Comparison of ENCODE assay signal across 1 cellular context in genomic region chr12:56724989-56725722, GRCh38.
TF ChIP-seq lines count a peak whose summit lies in the region.

NACA (minus strand) TSS chr12:56725299; CDS start chr12:56724521, 778 bp downstream.

TF ChIP-seq in K562, 482 proteins besides CTCF, POLR2A, EP300 and RAD21 (continued from another document):
- TF ChIP-seq CHD7 (IDR thresholded peaks at IDR 0.05; ENCODE audit: low read depth, low read length) = no peak
- TF ChIP-seq EP400 (IDR thresholded peaks at IDR 0.05) = peak; percentile 100
- TF ChIP-seq CUX1 (CRISPR knock-in tag; IDR thresholded peaks at IDR 0.05) = no peak
- TF ChIP-seq, protein P1, sequence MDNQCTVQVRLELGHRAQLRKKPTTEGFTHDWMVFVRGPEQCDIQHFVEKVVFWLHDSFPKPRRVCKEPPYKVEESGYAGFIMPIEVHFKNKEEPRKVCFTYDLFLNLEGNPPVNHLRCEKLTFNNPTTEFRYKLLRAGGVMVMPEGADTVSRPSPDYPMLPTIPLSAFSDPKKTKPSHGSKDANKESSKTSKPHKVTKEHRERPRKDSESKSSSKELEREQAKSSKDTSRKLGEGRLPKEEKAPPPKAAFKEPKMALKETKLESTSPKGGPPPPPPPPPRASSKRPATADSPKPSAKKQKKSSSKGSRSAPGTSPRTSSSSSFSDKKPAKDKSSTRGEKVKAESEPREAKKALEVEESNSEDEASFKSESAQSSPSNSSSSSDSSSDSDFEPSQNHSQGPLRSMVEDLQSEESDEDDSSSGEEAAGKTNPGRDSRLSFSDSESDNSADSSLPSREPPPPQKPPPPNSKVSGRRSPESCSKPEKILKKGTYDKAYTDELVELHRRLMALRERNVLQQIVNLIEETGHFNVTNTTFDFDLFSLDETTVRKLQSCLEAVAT (IDR thresholded peaks at IDR 0.05) = peak; percentile 85 to 90
- TF ChIP-seq CHD1 (IDR thresholded peaks at IDR 0.05; ENCODE audit: low read length) = peak; percentile 89
- TF ChIP-seq CBX1 (IDR thresholded peaks at IDR 0.05; ENCODE audit: low read depth) = peak; percentile 89
- no peak for TF ChIP-seq ZNF830 (CRISPR knock-in tag; IDR thresholded peaks at IDR 0.05)
- no peak for TF ChIP-seq ZNF695 (CRISPR knock-in tag; IDR thresholded peaks at IDR 0.05)
- TF ChIP-seq ZKSCAN1 (IDR thresholded peaks at IDR 0.05; ENCODE audit: low read depth, low read length) = peak; percentile 58; the same call in 1 of the 2 replicates
- peak; percentile 67 for TF ChIP-seq ZBTB33 (CRISPR knock-in tag; IDR thresholded peaks at IDR 0.05)
- TF ChIP-seq SRF (CRISPR knock-in tag; IDR thresholded peaks at IDR 0.05) = no peak
- no peak for TF ChIP-seq ZFP30 (CRISPR knock-in tag; IDR thresholded peaks at IDR 0.05; ENCODE audit: borderline replicate concordance)
- TF ChIP-seq ZNF764 (CRISPR knock-in tag; IDR thresholded peaks at IDR 0.05; ENCODE audit: low read depth) = no peak
- TF ChIP-seq HCFC1 (IDR thresholded peaks at IDR 0.05; ENCODE audit: low read depth, low read length) = peak; percentile 81
- TF ChIP-seq FOXA1 (IDR thresholded peaks at IDR 0.05; ENCODE audit: borderline replicate concordance) = no peak
- TF ChIP-seq RCOR1 (IDR thresholded peaks at IDR 0.05; ENCODE audit: borderline replicate concordance in 1 of 2, low read depth in 2 of 2, low read length in 2 of 2) = peak in 1 of 2 experiments; percentile 86; a peak in 1 of 4 replicates
- TF ChIP-seq CBFA2T3 (IDR thresholded peaks at IDR 0.05) = no peak
- TF ChIP-seq TAL1 (IDR thresholded peaks at IDR 0.05) = no peak
- TF ChIP-seq ZMIZ1 (IDR thresholded peaks at IDR 0.05; ENCODE audit: low read depth in 2 of 2, low read length in 2 of 2) = 0 out of 4 replicates have a peak, but pooled peaks of 1 of the 2 experiments have one; percentile 13
